21 cellular contexts compared by ENCODE assay signal in genomic region chr12:70251226-70251625, GRCh38. TPM values are rescaled to one million over a fixed set of nuclear protein-coding genes. Genes with fewer than 3 reads are reported as not detected.
A peak's percentile ranks its signal among the peaks of the same experiment; 100 is the strongest.
DNase-seq lines count a peak whose midpoint lies in the region; ATAC-seq and TF ChIP-seq lines count a peak whose summit lies in the region.
"Had no signal": no experiment of that assay in that cellular context is flagged by ENCODE, and none has a peak within 500 bp of the region (broad histone marks: within the 10 kb centered on the region; RNA-seq: fewer than 3 reads in every experiment).

No MANE protein-coding gene starts in this region.

- H3K4me3 Mint-ChIP-seq in stimulated activated naive CD8-positive, alpha-beta T cell treated with anti-CD3 and anti-CD28 coated beads, Interleukin-15, Interleukin-2, amounts not matched to agents 100 ng/mL and 50 ng/mL, for 24 hours: no peak overlapping the region
- no peak overlapping the region for H3K4me3 Mint-ChIP-seq in stimulated activated naive CD8-positive, alpha-beta T cell treated with anti-CD3 and anti-CD28 coated beads, Interleukin-15, amount 100 ng/mL, for 72 hours
- H3K4me3 Mint-ChIP-seq in endothelial cell (ENCODE audit: unreplicated experiment): no peak overlapping the region
- H3K4me3 Mint-ChIP-seq: activated CD4-positive, alpha-beta memory T cell treated with anti-CD3 and anti-CD28 coated beads for 36 hours; activated naive CD4-positive, alpha-beta T cell treated with anti-CD3 and anti-CD28 coated beads, Interleukin-2, amount 10 ng/mL, durations not matched to agents 7 days and 5 days; activated T-helper 1 cell treated with anti-CD3 and anti-CD28 coated beads, Interleukin-12 subunit alpha, Interleukin-12 subunit beta, Interleukin-2, Interleukin-4 antibody, amounts not matched to agents 30 ng/mL and 10 ng/mL and 1 ng/mL, durations not matched to agents 14 hours and 24 hours and 36 hours had no signal

- no peak overlapping the region for H3K4me3 ChIP-seq in OCI-LY7 (ENCODE audit: low read depth, low read length, poor library complexity, severe bottlenecking)
- H3K4me3 ChIP-seq in smooth muscle cell: no peak overlapping the region
- H3K4me3 ChIP-seq in suprapubic skin: no peak overlapping the region
- H3K4me3 ChIP-seq: breast epithelium, HAP-1, tibial nerve had no signal

- DNase-seq in stimulated activated naive CD8-positive, alpha-beta T cell treated with anti-CD3 and anti-CD28 coated beads, Interleukin-15, amount 100 ng/mL, for 72 hours: no peak
- no peak for DNase-seq in OCI-LY7 (ENCODE audit: low spot score)
- DNase-seq in endothelial cell (ENCODE audit: low spot score): no peak
- DNase-seq in smooth muscle cell (lab: John Stamatoyannopoulos, UW; ENCODE audit: unreplicated experiment): no peak
- no peak for DNase-seq in NCI-H524 (lab: John Stamatoyannopoulos, UW)
- no peak for DNase-seq in suprapubic skin (ENCODE audit: low spot score in 2 of 2)
- DNase-seq in SW480 (ENCODE audit: low spot score): no peak
- DNase-seq: activated CD4-positive, alpha-beta memory T cell treated with anti-CD3 and anti-CD28 coated beads for 36 hours; activated naive CD4-positive, alpha-beta T cell treated with anti-CD3 and anti-CD28 coated beads, Interleukin-2, amount 10 ng/mL, durations not matched to agents 7 days and 5 days; BE2C; DMS153; NCI-H1694; NCI-H446 treated with DMSO at 0.1 percent for 48 hours; right cardiac atrium; stimulated activated CD4-positive, alpha-beta T cell treated with anti-CD3 and anti-CD28 coated beads, Interleukin-1b, Interleukin-23, amount 100 ng/mL, for 48 hours had no signal

- H3K9me2 ChIP-seq in OCI-LY7 (ENCODE audit: insufficient read depth, low read length): no peaks in the 10 kb centered on the region

- H3K9ac ChIP-seq in smooth muscle cell (ENCODE audit: low read depth): no peak overlapping the region

- H3K4me1 ChIP-seq in OCI-LY7 (ENCODE audit: insufficient read depth, low read length, poor library complexity, severe bottlenecking) (peaks cover 62% of the 10 kb centered on the region), smooth muscle cell (ENCODE audit: low read depth) (peaks cover 47% of the 10 kb centered on the region), suprapubic skin (peaks cover 63% of the 10 kb centered on the region)
- H3K4me1 ChIP-seq: BE2C, breast epithelium had no signal

- H3K79me2 ChIP-seq in OCI-LY7 (ENCODE audit: insufficient read depth, low read depth, low read length) (peaks cover 98% of the 10 kb centered on the region), smooth muscle cell (ENCODE audit: low read depth) (peaks cover 100% of the 10 kb centered on the region)

- WGBS in smooth muscle cell (ENCODE audit: low lambda C conversion rate): 54% methylated on average over 2 of the region's 2 CpGs
- WGBS in suprapubic skin: 41% methylated on average over 2 of the region's 2 CpGs

- POLR2A ChIA-PET in OCI-LY7 (lab: Charles Lee): interaction anchor here (0.5 to 0.6 kb wide), 2 partner anchors 10 to 373 kb away, joined by 4 to 5 read pairs; no protein-coding TSS in a partner anchor

- H3K4me1 Mint-ChIP-seq in stimulated activated naive CD8-positive, alpha-beta T cell treated with anti-CD3 and anti-CD28 coated beads, Interleukin-15, Interleukin-2, amounts not matched to agents 100 ng/mL and 50 ng/mL, for 24 hours (ENCODE audit: low read depth): peaks cover 94% of the 10 kb centered on the region
- H3K4me1 Mint-ChIP-seq in stimulated activated naive CD8-positive, alpha-beta T cell treated with anti-CD3 and anti-CD28 coated beads, Interleukin-15, amount 100 ng/mL, for 72 hours: peaks cover 69% of the 10 kb centered on the region
- H3K4me1 Mint-ChIP-seq in endothelial cell (ENCODE audit: unreplicated experiment): peaks cover 48% of the 10 kb centered on the region

- no peak for TF ChIP-seq CTCF in OCI-LY7 (conservative IDR thresholded peaks at IDR 0.05; ENCODE audit: low read length)
- no peak for TF ChIP-seq CTCF in endothelial cell (IDR thresholded peaks at IDR 0.05; ENCODE audit: unreplicated experiment)
- TF ChIP-seq CTCF in smooth muscle cell (IDR thresholded peaks at IDR 0.05; ENCODE audit: borderline replicate concordance, insufficient read depth, poor library complexity, severe bottlenecking): no peak
- no peak for TF ChIP-seq CTCF in suprapubic skin (IDR thresholded peaks at IDR 0.05)

- no TSS peak for BruUV-seq in OCI-LY7 (replicated peaks; lab: Mats Ljungman, UMichigan)

- H2AFZ ChIP-seq in OCI-LY7 (ENCODE audit: low read length): no peak overlapping the region
- no peak overlapping the region for H2AFZ ChIP-seq in smooth muscle cell (ENCODE audit: low read depth)

- TF ChIP-seq EP300 in suprapubic skin (IDR thresholded peaks at IDR 0.05): no peak

- H3K27ac ChIP-seq in OCI-LY7 (ENCODE audit: low read depth, low read length, poor library complexity, severe bottlenecking): no peak overlapping the region
- H3K27ac ChIP-seq in smooth muscle cell (ENCODE audit: low read depth): peak overlapping the region; percentile 50
- no peak overlapping the region for H3K27ac ChIP-seq in suprapubic skin
- H3K27ac ChIP-seq: breast epithelium, RWPE1, tibial nerve had no signal

- H3K9me3 ChIP-seq in OCI-LY7 (ENCODE audit: low read length) (no peaks in the 10 kb centered on the region), smooth muscle cell (replicated peaks; ENCODE audit: low read depth) (no peaks in the 10 kb centered on the region), suprapubic skin (no peaks in the 10 kb centered on the region)
- H3K9me3 ChIP-seq: BE2C, breast epithelium, HAP-1, tibial nerve had no signal

- H3K27ac Mint-ChIP-seq in stimulated activated naive CD8-positive, alpha-beta T cell treated with anti-CD3 and anti-CD28 coated beads, Interleukin-15, Interleukin-2, amounts not matched to agents 100 ng/mL and 50 ng/mL, for 24 hours: peak overlapping the region; percentile 40
- H3K27ac Mint-ChIP-seq in stimulated activated naive CD8-positive, alpha-beta T cell treated with anti-CD3 and anti-CD28 coated beads, Interleukin-15, amount 100 ng/mL, for 72 hours: no peak overlapping the region
- H3K27ac Mint-ChIP-seq in endothelial cell (ENCODE audit: unreplicated experiment): peak overlapping the region; percentile 28
- H3K27ac Mint-ChIP-seq: activated CD4-positive, alpha-beta memory T cell treated with anti-CD3 and anti-CD28 coated beads for 36 hours; activated naive CD4-positive, alpha-beta T cell treated with anti-CD3 and anti-CD28 coated beads, Interleukin-2, amount 10 ng/mL, durations not matched to agents 7 days and 5 days; activated T-helper 1 cell treated with anti-CD3 and anti-CD28 coated beads, Interleukin-12 subunit alpha, Interleukin-12 subunit beta, Interleukin-2, Interleukin-4 antibody, amounts not matched to agents 30 ng/mL and 10 ng/mL and 1 ng/mL, durations not matched to agents 14 hours and 24 hours and 36 hours had no signal

- H3F3A ChIP-seq in smooth muscle cell (ENCODE audit: low read depth): peaks cover 19% of the 10 kb centered on the region

- H3K27me3 Mint-ChIP-seq in stimulated activated naive CD8-positive, alpha-beta T cell treated with anti-CD3 and anti-CD28 coated beads, Interleukin-15, Interleukin-2, amounts not matched to agents 100 ng/mL and 50 ng/mL, for 24 hours: no peaks in the 10 kb centered on the region
- no peaks in the 10 kb centered on the region for H3K27me3 Mint-ChIP-seq in stimulated activated naive CD8-positive, alpha-beta T cell treated with anti-CD3 and anti-CD28 coated beads, Interleukin-15, amount 100 ng/mL, for 72 hours
- H3K27me3 Mint-ChIP-seq in endothelial cell (ENCODE audit: unreplicated experiment): no peaks in the 10 kb centered on the region
- H3K27me3 Mint-ChIP-seq: activated CD4-positive, alpha-beta memory T cell treated with anti-CD3 and anti-CD28 coated beads for 36 hours; activated naive CD4-positive, alpha-beta T cell treated with anti-CD3 and anti-CD28 coated beads, Interleukin-2, amount 10 ng/mL, durations not matched to agents 7 days and 5 days had no signal

- no peak for ATAC-seq in stimulated activated naive CD8-positive, alpha-beta T cell treated with anti-CD3 and anti-CD28 coated beads, Interleukin-15, amount 100 ng/mL, for 72 hours
- ATAC-seq: right cardiac atrium had no signal

- H3K9me3 Mint-ChIP-seq in stimulated activated naive CD8-positive, alpha-beta T cell treated with anti-CD3 and anti-CD28 coated beads, Interleukin-15, Interleukin-2, amounts not matched to agents 100 ng/mL and 50 ng/mL, for 24 hours: no peaks in the 10 kb centered on the region
- H3K9me3 Mint-ChIP-seq in stimulated activated naive CD8-positive, alpha-beta T cell treated with anti-CD3 and anti-CD28 coated beads, Interleukin-15, amount 100 ng/mL, for 72 hours: no peaks in the 10 kb centered on the region
- H3K9me3 Mint-ChIP-seq in endothelial cell (ENCODE audit: unreplicated experiment): no peaks in the 10 kb centered on the region
- H3K9me3 Mint-ChIP-seq: activated CD4-positive, alpha-beta memory T cell treated with anti-CD3 and anti-CD28 coated beads for 36 hours; activated naive CD4-positive, alpha-beta T cell treated with anti-CD3 and anti-CD28 coated beads, Interleukin-2, amount 10 ng/mL, durations not matched to agents 7 days and 5 days; activated T-helper 1 cell treated with anti-CD3 and anti-CD28 coated beads, Interleukin-12 subunit alpha, Interleukin-12 subunit beta, Interleukin-2, Interleukin-4 antibody, amounts not matched to agents 30 ng/mL and 10 ng/mL and 1 ng/mL, durations not matched to agents 14 hours and 24 hours and 36 hours had no signal

- CTCF ChIA-PET in OCI-LY7 (lab: Charles Lee; ENCODE audit: unreplicated experiment): no interaction called here

- H3K36me3 Mint-ChIP-seq in stimulated activated naive CD8-positive, alpha-beta T cell treated with anti-CD3 and anti-CD28 coated beads, Interleukin-15, Interleukin-2, amounts not matched to agents 100 ng/mL and 50 ng/mL, for 24 hours (ENCODE audit: low read depth): peaks cover 47% of the 10 kb centered on the region
- H3K36me3 Mint-ChIP-seq in endothelial cell (ENCODE audit: low read depth, unreplicated experiment): peaks cover 4% of the 10 kb centered on the region

- TF ChIP-seq POLR2A in suprapubic skin (IDR thresholded peaks at IDR 0.05): no peak

- peak overlapping the region; percentile 29; the same call in 1 of the 2 replicates for H3K4me2 ChIP-seq in OCI-LY7 (ENCODE audit: low read length)
- H3K4me2 ChIP-seq in smooth muscle cell: peak overlapping the region; percentile 60

- intact Hi-C loops in OCI-LY7 (cut with micrococcal nuclease; ENCODE audit: unreplicated experiment): no loop called here

- peaks cover 57% of the 10 kb centered on the region for H3K36me3 ChIP-seq in OCI-LY7 (ENCODE audit: insufficient read depth, low read length)
- no peaks in the 10 kb centered on the region for H3K36me3 ChIP-seq in smooth muscle cell (ENCODE audit: low read depth)
- H3K36me3 ChIP-seq in suprapubic skin: no peaks in the 10 kb centered on the region
- H3K36me3 ChIP-seq: breast epithelium, HAP-1, tibial nerve had no signal

- H4K20me1 ChIP-seq in OCI-LY7 (ENCODE audit: insufficient read depth, low read length) (peaks cover 37% of the 10 kb centered on the region; the same call in 1 of the 2 replicates), smooth muscle cell (ENCODE audit: low read depth) (peaks cover 97% of the 10 kb centered on the region)

- H3K27me3 ChIP-seq in smooth muscle cell (ENCODE audit: low read depth) (no peaks in the 10 kb centered on the region), suprapubic skin (no peaks in the 10 kb centered on the region)
- H3K27me3 ChIP-seq: BE2C, breast epithelium, tibial nerve had no signal

RNA-seq across cellular contexts. Expression of gene CNOT2, which starts 8.0 kb away (rescaled TPM):
- total RNA-seq in OCI-LY7 (2014; rRNA removed; shearing (Covaris generic)): 123 and 146 TPM in 2 replicates
- 109 and 121 TPM in 2 replicates for total RNA-seq in OCI-LY7 (2022)
- 136 TPM for total RNA-seq in endothelial cell (ENCODE audit: unreplicated experiment)
- total RNA-seq in smooth muscle cell: 136 and 172 TPM in 2 replicates
- 77.3 and 94.5 TPM in 2 replicates for polyA plus RNA-seq in smooth muscle cell
- total RNA-seq in suprapubic skin: 100 to 1,000 TPM; 135 to 259 (median 152) TPM

Comparison
In these comparisons a context has a peak if more than half of its experiments do, and no peak if none do; other contexts are left out.
1. H3K27ac Mint-ChIP-seq: peak in stimulated activated naive CD8-positive, alpha-beta T cell treated with anti-CD3 and anti-CD28 coated beads, Interleukin-15, Interleukin-2, amounts not matched to agents 100 ng/mL and 50 ng/mL, for 24 hours (single experiment) and endothelial cell (single experiment); none in stimulated activated naive CD8-positive, alpha-beta T cell treated with anti-CD3 and anti-CD28 coated beads, Interleukin-15, amount 100 ng/mL, for 72 hours (0 of 2).